1 cellular context compared by ENCODE assay signal in genomic region chr3:195106418-195106906, GRCh38.
TF ChIP-seq lines count a peak whose summit lies in the region.

No MANE protein-coding gene starts in this region.

TF ChIP-seq in HepG2, 621 proteins besides CTCF, POLR2A, EP300 and RAD21 (continued from another document and continues in another):
- TF ChIP-seq MED1 (CRISPR knock-in tag; IDR thresholded peaks at IDR 0.05) (peak; percentile 50), RORA (CRISPR knock-in tag; IDR thresholded peaks at IDR 0.05) (no peak), HNRNPLL (IDR thresholded peaks at IDR 0.05; ENCODE audit: low read depth, low read length, poor library complexity, severe bottlenecking) (no peak), ZNF10 (CRISPR knock-in tag; IDR thresholded peaks at IDR 0.05; ENCODE audit: borderline replicate concordance, low read depth) (no peak), EEA1 (CRISPR knock-in tag; IDR thresholded peaks at IDR 0.05; ENCODE audit: borderline replicate concordance) (no peak), RXRB (CRISPR knock-in tag; IDR thresholded peaks at IDR 0.05; ENCODE audit: borderline replicate concordance) (peak; percentile 41; the same call in 1 of the 2 replicates), ZNF282 (IDR thresholded peaks at IDR 0.05; ENCODE audit: partially characterized antibody) (no peak), MAZ (IDR thresholded peaks at IDR 0.05; ENCODE audit: borderline replicate concordance, low read depth, low read length) (no peak), MAZ (CRISPR knock-in tag; IDR thresholded peaks at IDR 0.05; ENCODE audit: low read depth) (no peak), IKZF4 (CRISPR knock-in tag; IDR thresholded peaks at IDR 0.05; ENCODE audit: borderline replicate concordance, low read depth, not compliant biosample characterization) (no peak), NFAT5 (CRISPR knock-in tag; IDR thresholded peaks at IDR 0.05) (no peak; the same call in 1 of the 2 replicates), NCOA1 (CRISPR knock-in tag; IDR thresholded peaks at IDR 0.05) (no peak), BHLHE40 (IDR thresholded peaks at IDR 0.05; ENCODE audit: low read length) (no peak), ISX (CRISPR knock-in tag; conservative IDR thresholded peaks at IDR 0.05) (no peak), PITX1 (CRISPR knock-in tag; IDR thresholded peaks at IDR 0.05) (peak; percentile 54; the same call in 1 of the 2 replicates), TEAD3 (CRISPR knock-in tag; optimal IDR thresholded peaks at IDR 0.05; ENCODE audit: borderline replicate concordance) (peak; percentile 67), DNMT3B (CRISPR knock-in tag; conservative IDR thresholded peaks at IDR 0.05) (no peak), ZNF569 (CRISPR knock-in tag; IDR thresholded peaks at IDR 0.05; ENCODE audit: borderline replicate concordance) (no peak), FOXM1 (CRISPR knock-in tag; IDR thresholded peaks at IDR 0.05) (no peak), CEBPZ (IDR thresholded peaks at IDR 0.05; ENCODE audit: low read length) (no peak), NFE2 (CRISPR knock-in tag; IDR thresholded peaks at IDR 0.05) (no peak), KLF16 (CRISPR knock-in tag; IDR thresholded peaks at IDR 0.05) (no peak; a peak in 1 of 4 replicates), SMAD1 (CRISPR knock-in tag; IDR thresholded peaks at IDR 0.05; ENCODE audit: borderline replicate concordance, low read depth) (no peak), ELF1 (CRISPR knock-in tag; IDR thresholded peaks at IDR 0.05) (no peak), CEBPG (CRISPR knock-in tag; IDR thresholded peaks at IDR 0.05) (no peak), HNRNPUL1 (IDR thresholded peaks at IDR 0.05; ENCODE audit: low read depth, low read length) (no peak), ZNF703 (CRISPR knock-in tag; IDR thresholded peaks at IDR 0.05; ENCODE audit: borderline replicate concordance) (no peak), ZNF281 (CRISPR knock-in tag; IDR thresholded peaks at IDR 0.05; ENCODE audit: borderline replicate concordance) (no peak), MED8 (CRISPR knock-in tag; IDR thresholded peaks at IDR 0.05; ENCODE audit: insufficient replicate concordance) (no peak), MEIS2 (CRISPR knock-in tag; IDR thresholded peaks at IDR 0.05) (no peak)
- TF ChIP-seq, protein P1, sequence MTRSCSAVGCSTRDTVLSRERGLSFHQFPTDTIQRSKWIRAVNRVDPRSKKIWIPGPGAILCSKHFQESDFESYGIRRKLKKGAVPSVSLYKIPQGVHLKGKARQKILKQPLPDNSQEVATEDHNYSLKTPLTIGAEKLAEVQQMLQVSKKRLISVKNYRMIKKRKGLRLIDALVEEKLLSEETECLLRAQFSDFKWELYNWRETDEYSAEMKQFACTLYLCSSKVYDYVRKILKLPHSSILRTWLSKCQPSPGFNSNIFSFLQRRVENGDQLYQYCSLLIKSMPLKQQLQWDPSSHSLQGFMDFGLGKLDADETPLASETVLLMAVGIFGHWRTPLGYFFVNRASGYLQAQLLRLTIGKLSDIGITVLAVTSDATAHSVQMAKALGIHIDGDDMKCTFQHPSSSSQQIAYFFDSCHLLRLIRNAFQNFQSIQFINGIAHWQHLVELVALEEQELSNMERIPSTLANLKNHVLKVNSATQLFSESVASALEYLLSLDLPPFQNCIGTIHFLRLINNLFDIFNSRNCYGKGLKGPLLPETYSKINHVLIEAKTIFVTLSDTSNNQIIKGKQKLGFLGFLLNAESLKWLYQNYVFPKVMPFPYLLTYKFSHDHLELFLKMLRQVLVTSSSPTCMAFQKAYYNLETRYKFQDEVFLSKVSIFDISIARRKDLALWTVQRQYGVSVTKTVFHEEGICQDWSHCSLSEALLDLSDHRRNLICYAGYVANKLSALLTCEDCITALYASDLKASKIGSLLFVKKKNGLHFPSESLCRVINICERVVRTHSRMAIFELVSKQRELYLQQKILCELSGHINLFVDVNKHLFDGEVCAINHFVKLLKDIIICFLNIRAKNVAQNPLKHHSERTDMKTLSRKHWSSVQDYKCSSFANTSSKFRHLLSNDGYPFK (CRISPR knock-in tag; IDR thresholded peaks at IDR 0.05; ENCODE audit: borderline replicate concordance), result no peak
- TF ChIP-seq, protein P2, sequence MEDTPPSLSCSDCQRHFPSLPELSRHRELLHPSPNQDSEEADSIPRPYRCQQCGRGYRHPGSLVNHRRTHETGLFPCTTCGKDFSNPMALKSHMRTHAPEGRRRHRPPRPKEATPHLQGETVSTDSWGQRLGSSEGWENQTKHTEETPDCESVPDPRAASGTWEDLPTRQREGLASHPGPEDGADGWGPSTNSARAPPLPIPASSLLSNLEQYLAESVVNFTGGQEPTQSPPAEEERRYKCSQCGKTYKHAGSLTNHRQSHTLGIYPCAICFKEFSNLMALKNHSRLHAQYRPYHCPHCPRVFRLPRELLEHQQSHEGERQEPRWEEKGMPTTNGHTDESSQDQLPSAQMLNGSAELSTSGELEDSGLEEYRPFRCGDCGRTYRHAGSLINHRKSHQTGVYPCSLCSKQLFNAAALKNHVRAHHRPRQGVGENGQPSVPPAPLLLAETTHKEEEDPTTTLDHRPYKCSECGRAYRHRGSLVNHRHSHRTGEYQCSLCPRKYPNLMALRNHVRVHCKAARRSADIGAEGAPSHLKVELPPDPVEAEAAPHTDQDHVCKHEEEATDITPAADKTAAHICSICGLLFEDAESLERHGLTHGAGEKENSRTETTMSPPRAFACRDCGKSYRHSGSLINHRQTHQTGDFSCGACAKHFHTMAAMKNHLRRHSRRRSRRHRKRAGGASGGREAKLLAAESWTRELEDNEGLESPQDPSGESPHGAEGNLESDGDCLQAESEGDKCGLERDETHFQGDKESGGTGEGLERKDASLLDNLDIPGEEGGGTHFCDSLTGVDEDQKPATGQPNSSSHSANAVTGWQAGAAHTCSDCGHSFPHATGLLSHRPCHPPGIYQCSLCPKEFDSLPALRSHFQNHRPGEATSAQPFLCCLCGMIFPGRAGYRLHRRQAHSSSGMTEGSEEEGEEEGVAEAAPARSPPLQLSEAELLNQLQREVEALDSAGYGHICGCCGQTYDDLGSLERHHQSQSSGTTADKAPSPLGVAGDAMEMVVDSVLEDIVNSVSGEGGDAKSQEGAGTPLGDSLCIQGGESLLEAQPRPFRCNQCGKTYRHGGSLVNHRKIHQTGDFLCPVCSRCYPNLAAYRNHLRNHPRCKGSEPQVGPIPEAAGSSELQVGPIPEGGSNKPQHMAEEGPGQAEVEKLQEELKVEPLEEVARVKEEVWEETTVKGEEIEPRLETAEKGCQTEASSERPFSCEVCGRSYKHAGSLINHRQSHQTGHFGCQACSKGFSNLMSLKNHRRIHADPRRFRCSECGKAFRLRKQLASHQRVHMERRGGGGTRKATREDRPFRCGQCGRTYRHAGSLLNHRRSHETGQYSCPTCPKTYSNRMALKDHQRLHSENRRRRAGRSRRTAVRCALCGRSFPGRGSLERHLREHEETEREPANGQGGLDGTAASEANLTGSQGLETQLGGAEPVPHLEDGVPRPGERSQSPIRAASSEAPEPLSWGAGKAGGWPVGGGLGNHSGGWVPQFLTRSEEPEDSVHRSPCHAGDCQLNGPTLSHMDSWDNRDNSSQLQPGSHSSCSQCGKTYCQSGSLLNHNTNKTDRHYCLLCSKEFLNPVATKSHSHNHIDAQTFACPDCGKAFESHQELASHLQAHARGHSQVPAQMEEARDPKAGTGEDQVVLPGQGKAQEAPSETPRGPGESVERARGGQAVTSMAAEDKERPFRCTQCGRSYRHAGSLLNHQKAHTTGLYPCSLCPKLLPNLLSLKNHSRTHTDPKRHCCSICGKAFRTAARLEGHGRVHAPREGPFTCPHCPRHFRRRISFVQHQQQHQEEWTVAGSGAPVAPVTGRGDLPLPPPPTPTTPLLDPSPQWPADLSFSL (CRISPR knock-in tag; IDR thresholded peaks at IDR 0.05), result 0 out of 2 replicates have a peak, but pooled peaks have one; percentile 47
- TF ChIP-seq, protein P3, sequence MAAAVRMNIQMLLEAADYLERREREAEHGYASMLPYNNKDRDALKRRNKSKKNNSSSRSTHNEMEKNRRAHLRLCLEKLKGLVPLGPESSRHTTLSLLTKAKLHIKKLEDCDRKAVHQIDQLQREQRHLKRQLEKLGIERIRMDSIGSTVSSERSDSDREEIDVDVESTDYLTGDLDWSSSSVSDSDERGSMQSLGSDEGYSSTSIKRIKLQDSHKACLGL (CRISPR knock-in tag; IDR thresholded peaks at IDR 0.05), result peak; percentile 28; the same call in 1 of the 2 replicates
- TF ChIP-seq, protein P4, sequence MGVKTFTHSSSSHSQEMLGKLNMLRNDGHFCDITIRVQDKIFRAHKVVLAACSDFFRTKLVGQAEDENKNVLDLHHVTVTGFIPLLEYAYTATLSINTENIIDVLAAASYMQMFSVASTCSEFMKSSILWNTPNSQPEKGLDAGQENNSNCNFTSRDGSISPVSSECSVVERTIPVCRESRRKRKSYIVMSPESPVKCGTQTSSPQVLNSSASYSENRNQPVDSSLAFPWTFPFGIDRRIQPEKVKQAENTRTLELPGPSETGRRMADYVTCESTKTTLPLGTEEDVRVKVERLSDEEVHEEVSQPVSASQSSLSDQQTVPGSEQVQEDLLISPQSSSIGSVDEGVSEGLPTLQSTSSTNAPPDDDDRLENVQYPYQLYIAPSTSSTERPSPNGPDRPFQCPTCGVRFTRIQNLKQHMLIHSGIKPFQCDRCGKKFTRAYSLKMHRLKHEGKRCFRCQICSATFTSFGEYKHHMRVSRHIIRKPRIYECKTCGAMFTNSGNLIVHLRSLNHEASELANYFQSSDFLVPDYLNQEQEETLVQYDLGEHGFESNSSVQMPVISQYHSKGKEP (CRISPR knock-in tag; IDR thresholded peaks at IDR 0.05), result no peak
